8 cellular contexts compared by ENCODE assay signal in genomic region chr15:78944202-78944625, GRCh38. TPM values are rescaled to one million over a fixed set of nuclear protein-coding genes. Genes with fewer than 3 reads are reported as not detected.
A peak's percentile ranks its signal among the peaks of the same experiment; 100 is the strongest.
DNase-seq lines count a peak whose midpoint lies in the region; ATAC-seq, FAIRE-seq and TF ChIP-seq lines count a peak whose summit lies in the region.

No MANE protein-coding gene starts in this region.

- H3K27ac ChIP-seq in ascending aorta (peak overlapping the region in 1 of 2 donors; percentile 43), tibial nerve (peak overlapping the region; percentile 72 to 88 (median 81))

- no peaks in the 10 kb centered on the region for H3K36me3 ChIP-seq in ascending aorta
- H3K36me3 ChIP-seq in tibial nerve: no peaks in the 10 kb centered on the region

- H3K27ac Mint-ChIP-seq in activated CD4-positive, alpha-beta T cell treated with anti-CD3 and anti-CD28 coated beads for 36 hours: peak overlapping the region; percentile 13

- CTCF ChIA-PET in activated CD4-positive, alpha-beta T cell treated with anti-CD3 and anti-CD28 coated beads for 36 hours (lab: Charles Lee): interaction anchor here (0.6 kb wide), 1 partner anchor 69 kb away, joined by 3 read pairs; no protein-coding TSS in a partner anchor

- H3K4me1 ChIP-seq in ascending aorta (peaks cover 3 to 12% of the 10 kb centered on the region in 2 donors), tibial nerve (peaks cover 0 to 19% (median 0%) of the 10 kb centered on the region in 4 donors)

- H3K4me3 ChIP-seq in ascending aorta: peak overlapping the region; percentile 49 to 67
- H3K4me3 ChIP-seq in lower leg skin (ENCODE audit: low read depth, poor library complexity, severe bottlenecking): peak overlapping the region; percentile 80
- H3K4me3 ChIP-seq in tibial nerve: peak overlapping the region; percentile 50 to 81 (median 64)

- POLR2A ChIA-PET in activated CD4-positive, alpha-beta T cell treated with anti-CD3 and anti-CD28 coated beads for 36 hours (lab: Charles Lee): no interaction called here

- peaks cover 5% of the 10 kb centered on the region for H3K4me1 Mint-ChIP-seq in activated CD4-positive, alpha-beta T cell treated with anti-CD3 and anti-CD28 coated beads for 36 hours

- H3K9me3 ChIP-seq in ascending aorta (no peaks in the 10 kb centered on the region), tibial nerve (no peaks in the 10 kb centered on the region)

- no peaks in the 10 kb centered on the region for H3K36me3 Mint-ChIP-seq in activated CD4-positive, alpha-beta T cell treated with anti-CD3 and anti-CD28 coated beads for 36 hours (ENCODE audit: low read depth)

- no peak for TF ChIP-seq EP300 in tibial nerve (IDR thresholded peaks at IDR 0.05)

- peaks cover 15% of the 10 kb centered on the region for H3K27me3 Mint-ChIP-seq in activated CD4-positive, alpha-beta T cell treated with anti-CD3 and anti-CD28 coated beads for 36 hours

- H3K27me3 ChIP-seq in ascending aorta: no peaks in the 10 kb centered on the region
- H3K27me3 ChIP-seq in tibial nerve: peaks cover 0 to 4% of the 10 kb centered on the region in 2 donors

- no peaks in the 10 kb centered on the region for H3K9me3 Mint-ChIP-seq in activated CD4-positive, alpha-beta T cell treated with anti-CD3 and anti-CD28 coated beads for 36 hours (ENCODE audit: low read depth)

- WGBS in lower leg skin, 2 donors: 23 to 36% methylated on average over 11 to 12 of the region's 12 CpGs
- WGBS in tibial nerve, 2 donors: 41 to 46% methylated on average over 5 to 9 of the region's 12 CpGs

- DNase-seq in activated CD4-positive, alpha-beta T cell treated with anti-CD3 and anti-CD28 coated beads for 36 hours: no peak
- no peak for DNase-seq in activated CD4-positive, alpha-beta T cell treated with anti-CD3 and anti-CD28 coated beads, Interleukin-2, amount 50 U/mL, for 1 hour
- DNase-seq in ascending aorta (ENCODE audit: low spot score in 2 of 2) (no peak), lower leg skin (ENCODE audit: low spot score in 2 of 2) (no peak), tibial nerve (ENCODE audit: low spot score in 2 of 2) (no peak), urothelium cell line (ENCODE audit: low spot score) (no peak), NCI-H1105 (lab: John Stamatoyannopoulos, UW) (no peak)

- TF ChIP-seq POLR2A in lower leg skin (IDR thresholded peaks at IDR 0.05): no peak
- TF ChIP-seq POLR2A in tibial nerve (IDR thresholded peaks at IDR 0.05): no peak

- peak; percentile 22 for ATAC-seq in activated CD4-positive, alpha-beta T cell treated with anti-CD3 and anti-CD28 coated beads for 36 hours
- peak; percentile 7 for ATAC-seq in HG03196 (IDR thresholded peaks at IDR 0.05; ENCODE audit: unreplicated experiment)

- TF ChIP-seq CTCF in ascending aorta (IDR thresholded peaks at IDR 0.05): no peak
- no peak for TF ChIP-seq CTCF in lower leg skin (IDR thresholded peaks at IDR 0.05)
- no peak for TF ChIP-seq CTCF in tibial nerve (IDR thresholded peaks at IDR 0.05)

- no peak for FAIRE-seq in urothelium cell line (lab: Jason Lieb, UNC)

- intact Hi-C loops in activated CD4-positive, alpha-beta T cell treated with anti-CD3 and anti-CD28 coated beads for 36 hours (cut with DNase I, micrococcal nuclease): no loop called here
- intact Hi-C loops in ascending aorta (cut with DNase I) (no loop called here), lower leg skin (cut with DNase I; ENCODE audit: low total_unique reads) (no loop called here)

- peak overlapping the region; percentile 57 for H3K4me3 Mint-ChIP-seq in activated CD4-positive, alpha-beta T cell treated with anti-CD3 and anti-CD28 coated beads for 36 hours

RNA-seq across cellular contexts. Expression of gene CTSH, which starts 0.6 kb away (rescaled TPM):
- 10 to 100 TPM; 11.2 to 15.1 TPM for total RNA-seq in activated CD4-positive, alpha-beta T cell treated with anti-CD3 and anti-CD28 coated beads for 36 hours
- total RNA-seq in ascending aorta (112 TPM), lower leg skin (100 to 1,000 TPM; 213 to 518 (median 291) TPM), tibial nerve (100 to 1,000 TPM in 3 of 4 donors, 10 to 100 TPM in 1; 73.8 to 333 (median 239) TPM)
